In genomic region chr2:176378323-176378722, GRCh38 we compare ENCODE assay signal across 37 cellular contexts.
"Had no signal": no experiment of that assay in that cellular context is flagged by ENCODE, and none has a peak within 500 bp of the region (broad histone marks: within the 10 kb centered on the region; RNA-seq: fewer than 3 reads in every experiment).

No MANE protein-coding gene starts in this region.

- H3K27ac Mint-ChIP-seq: activated CD4-positive, alpha-beta memory T cell treated with anti-CD3 and anti-CD28 coated beads, Interleukin-2, amount 10 ng/mL, durations not matched to agents 7 days and 5 days; activated CD4-positive, alpha-beta T cell treated with anti-CD3 and anti-CD28 coated beads for 36 hours; activated CD4-positive, alpha-beta T cell treated with anti-CD3 and anti-CD28 coated beads, Interleukin-2, amount 10 ng/mL, durations not matched to agents 7 days and 5 days; activated CD8-positive, alpha-beta memory T cell treated with anti-CD3 and anti-CD28 coated beads, Interleukin-2, amount 10 ng/mL, durations not matched to agents 7 days and 5 days; activated CD8-positive, alpha-beta T cell treated with anti-CD3 and anti-CD28 coated beads, Interleukin-2, amount 10 ng/mL, durations not matched to agents 7 days and 5 days; activated naive CD4-positive, alpha-beta T cell treated with anti-CD3 and anti-CD28 coated beads, Interleukin-2, amount 10 ng/mL, durations not matched to agents 7 days and 5 days; activated naive CD4-positive, alpha-beta T cell treated with anti-CD3 and anti-CD28 coated beads, Interleukin-2, amount 50 U/mL, for 24 hours; activated naive CD8-positive, alpha-beta T cell; activated naive CD8-positive, alpha-beta T cell treated with anti-CD3 and anti-CD28 coated beads, Interleukin-2, amount 10 ng/mL, durations not matched to agents 7 days and 5 days; activated naive CD8-positive, alpha-beta T cell treated with anti-CD3 and anti-CD28 coated beads, Interleukin-2, amount 50 U/mL, for 24 hours; activated T-cell treated with anti-CD3 and anti-CD28 coated beads, Interleukin-2, amount 50 U/mL, for 24 hours; activated T-helper 2 cell treated with anti-CD3 and anti-CD28 coated beads, Interferon-gamma antibody, Interleukin-2, Interleukin-4, amounts not matched to agents 10 μg/mL and 5 μg/mL and 100 μg/mL, durations not matched to agents 14 hours and 24 hours and 36 hours; brain; T-helper 1 cell treated with Interleukin-12 subunit alpha and Interleukin-12 subunit beta and Interleukin-4 antibody, amounts not matched to agents 30 μg/mL and 1 μg/mL, for 36 hours; T-helper 2 cell treated with Interferon-gamma antibody and Interleukin-4, amounts not matched to agents 5 μg/mL and 100 μg/mL, for 36 hours; WTC11 had no signal

- FAIRE-seq: bronchial epithelial cell had no signal

- H3K4me3 ChIP-seq: ascending aorta, cardiac muscle cell had no signal

- H3K4me3 Mint-ChIP-seq: activated CD4-positive, alpha-beta memory T cell treated with anti-CD3 and anti-CD28 coated beads, Interleukin-2, amount 10 ng/mL, durations not matched to agents 7 days and 5 days; activated CD4-positive, alpha-beta T cell treated with anti-CD3 and anti-CD28 coated beads for 36 hours; activated CD4-positive, alpha-beta T cell treated with anti-CD3 and anti-CD28 coated beads, Interleukin-2, amount 10 ng/mL, durations not matched to agents 7 days and 5 days; activated CD8-positive, alpha-beta memory T cell treated with anti-CD3 and anti-CD28 coated beads, Interleukin-2, amount 10 ng/mL, durations not matched to agents 7 days and 5 days; activated CD8-positive, alpha-beta T cell treated with anti-CD3 and anti-CD28 coated beads, Interleukin-2, amount 10 ng/mL, durations not matched to agents 7 days and 5 days; activated naive CD4-positive, alpha-beta T cell treated with anti-CD3 and anti-CD28 coated beads, Interleukin-2, amount 10 ng/mL, durations not matched to agents 7 days and 5 days; activated naive CD4-positive, alpha-beta T cell treated with anti-CD3 and anti-CD28 coated beads, Interleukin-2, amount 50 U/mL, for 24 hours; activated naive CD8-positive, alpha-beta T cell; activated naive CD8-positive, alpha-beta T cell treated with anti-CD3 and anti-CD28 coated beads, Interleukin-2, amount 10 ng/mL, durations not matched to agents 7 days and 5 days; activated naive CD8-positive, alpha-beta T cell treated with anti-CD3 and anti-CD28 coated beads, Interleukin-2, amount 50 U/mL, for 24 hours; activated T-cell treated with anti-CD3 and anti-CD28 coated beads, Interleukin-2, amount 50 U/mL, for 24 hours; brain; central memory CD8-positive, alpha-beta T cell; T-helper 1 cell treated with Interleukin-12 subunit alpha and Interleukin-12 subunit beta and Interleukin-4 antibody, amounts not matched to agents 30 μg/mL and 1 μg/mL, for 36 hours; T-helper 2 cell treated with Interferon-gamma antibody and Interleukin-4, amounts not matched to agents 5 μg/mL and 100 μg/mL, for 36 hours; WTC11 had no signal

- H3K36me3 Mint-ChIP-seq: activated CD8-positive, alpha-beta memory T cell treated with anti-CD3 and anti-CD28 coated beads, Interleukin-2, amount 10 ng/mL, durations not matched to agents 7 days and 5 days; activated naive CD4-positive, alpha-beta T cell treated with anti-CD3 and anti-CD28 coated beads, Interleukin-2, amount 10 ng/mL, durations not matched to agents 7 days and 5 days; activated naive CD8-positive, alpha-beta T cell; activated naive CD8-positive, alpha-beta T cell treated with anti-CD3 and anti-CD28 coated beads, Interleukin-2, amount 10 ng/mL, durations not matched to agents 7 days and 5 days; brain had no signal

- H3K4me1 Mint-ChIP-seq: activated CD4-positive, alpha-beta memory T cell treated with anti-CD3 and anti-CD28 coated beads, Interleukin-2, amount 10 ng/mL, durations not matched to agents 7 days and 5 days; activated CD4-positive, alpha-beta T cell treated with anti-CD3 and anti-CD28 coated beads for 36 hours; activated CD4-positive, alpha-beta T cell treated with anti-CD3 and anti-CD28 coated beads, Interleukin-2, amount 10 ng/mL, durations not matched to agents 7 days and 5 days; activated CD8-positive, alpha-beta memory T cell treated with anti-CD3 and anti-CD28 coated beads, Interleukin-2, amount 10 ng/mL, durations not matched to agents 7 days and 5 days; activated naive CD4-positive, alpha-beta T cell treated with anti-CD3 and anti-CD28 coated beads, Interleukin-2, amount 10 ng/mL, durations not matched to agents 7 days and 5 days; activated naive CD4-positive, alpha-beta T cell treated with anti-CD3 and anti-CD28 coated beads, Interleukin-2, amount 50 U/mL, for 24 hours; activated naive CD8-positive, alpha-beta T cell treated with anti-CD3 and anti-CD28 coated beads, Interleukin-2, amount 10 ng/mL, durations not matched to agents 7 days and 5 days; activated naive CD8-positive, alpha-beta T cell treated with anti-CD3 and anti-CD28 coated beads, Interleukin-2, amount 50 U/mL, for 24 hours; brain; central memory CD8-positive, alpha-beta T cell; WTC11 had no signal

- H3K9me3 Mint-ChIP-seq: activated naive CD4-positive, alpha-beta T cell treated with anti-CD3 and anti-CD28 coated beads, Interleukin-2, amount 10 ng/mL, durations not matched to agents 7 days and 5 days had no signal

- H3K27ac ChIP-seq: ascending aorta, cardiac muscle cell, WERI-Rb-1 had no signal

- H3K4me1 ChIP-seq: ascending aorta had no signal

- H3K36me3 ChIP-seq: ascending aorta, cardiac muscle cell, WERI-Rb-1 had no signal

- DNase-seq: activated CD4-positive, alpha-beta memory T cell treated with anti-CD3 and anti-CD28 coated beads, Interleukin-2, amount 10 ng/mL, durations not matched to agents 7 days and 5 days; activated CD4-positive, alpha-beta T cell treated with anti-CD3 and anti-CD28 coated beads for 1 hour; activated CD4-positive, alpha-beta T cell treated with anti-CD3 and anti-CD28 coated beads for 36 hours; activated CD4-positive, alpha-beta T cell treated with anti-CD3 and anti-CD28 coated beads for 48 hours; activated CD4-positive, alpha-beta T cell treated with anti-CD3 and anti-CD28 coated beads, Interleukin-2, amount 10 ng/mL, durations not matched to agents 7 days and 5 days; activated CD4-positive, alpha-beta T cell treated with anti-CD3 and anti-CD28 coated beads, Interleukin-2, amount 50 U/mL, for 48 hours; activated CD4-positive, CD25-positive, alpha-beta regulatory T cell; activated CD8-positive, alpha-beta memory T cell treated with anti-CD3 and anti-CD28 coated beads for 24 hours; activated CD8-positive, alpha-beta memory T cell treated with anti-CD3 and anti-CD28 coated beads, Interleukin-2, amount 10 ng/mL, durations not matched to agents 7 days and 5 days; activated CD8-positive, alpha-beta memory T cell treated with anti-CD3 and anti-CD28 coated beads, Interleukin-2, amount 50 U/mL, for 48 hours; activated CD8-positive, alpha-beta T cell treated with anti-CD3 and anti-CD28 coated beads, Interleukin-2, amount 10 ng/mL, durations not matched to agents 7 days and 5 days; activated effector memory CD4-positive, alpha-beta T cell treated with Interleukin-2 at 50 U/mL for 16 hours; activated gamma-delta T cell; activated naive CD4-positive, alpha-beta T cell treated with anti-CD3 and anti-CD28 coated beads, Interleukin-2, amount 10 ng/mL, durations not matched to agents 7 days and 5 days; activated naive CD4-positive, alpha-beta T cell treated with Interleukin-2 at 50 U/mL for 16 hours; activated naive CD8-positive, alpha-beta T cell treated with anti-CD3 and anti-CD28 coated beads, Interleukin-2, amount 10 ng/mL, durations not matched to agents 7 days and 5 days; activated naive CD8-positive, alpha-beta T cell treated with anti-CD3 and anti-CD28 coated beads, Interleukin-2, amount 50 U/mL, for 24 hours; activated T-cell treated with anti-CD3 and anti-CD28 coated beads, Interleukin-2, amount 50 U/mL, for 24 hours; activated T-cell treated with anti-CD3 and anti-CD28 coated beads, Interleukin-2, amount 50 U/mL, for 48 hours; amygdala; anterior cingulate cortex; caudate nucleus; cerebellar nuclear complex; T-helper 2 cell; T-helper 9 cell; WERI-Rb-1 had no signal
